1 cellular context compared by ENCODE assay signal in genomic region chr4:48127231-48127881, GRCh38.
TF ChIP-seq lines count a peak whose summit lies in the region.

No MANE protein-coding gene starts in this region.

TF ChIP-seq in HepG2, 621 proteins besides CTCF, POLR2A, EP300 and RAD21 (continued from another document):
- TF ChIP-seq ZHX2 (IDR thresholded peaks at IDR 0.05; ENCODE audit: low read depth) (no peak), ZHX2 (CRISPR knock-in tag; IDR thresholded peaks at IDR 0.05; ENCODE audit: borderline replicate concordance) (no peak), ARID2 (CRISPR knock-in tag; IDR thresholded peaks at IDR 0.05; ENCODE audit: borderline replicate concordance) (no peak), ZFX (CRISPR knock-in tag; IDR thresholded peaks at IDR 0.05; ENCODE audit: low read depth) (no peak), MLXIP (CRISPR knock-in tag; IDR thresholded peaks at IDR 0.05; ENCODE audit: borderline replicate concordance) (no peak), ZNF773 (CRISPR knock-in tag; IDR thresholded peaks at IDR 0.05; ENCODE audit: borderline replicate concordance) (no peak)
